Comparison of ENCODE assay signal across 9 cellular contexts in the genomic region with DNA sequence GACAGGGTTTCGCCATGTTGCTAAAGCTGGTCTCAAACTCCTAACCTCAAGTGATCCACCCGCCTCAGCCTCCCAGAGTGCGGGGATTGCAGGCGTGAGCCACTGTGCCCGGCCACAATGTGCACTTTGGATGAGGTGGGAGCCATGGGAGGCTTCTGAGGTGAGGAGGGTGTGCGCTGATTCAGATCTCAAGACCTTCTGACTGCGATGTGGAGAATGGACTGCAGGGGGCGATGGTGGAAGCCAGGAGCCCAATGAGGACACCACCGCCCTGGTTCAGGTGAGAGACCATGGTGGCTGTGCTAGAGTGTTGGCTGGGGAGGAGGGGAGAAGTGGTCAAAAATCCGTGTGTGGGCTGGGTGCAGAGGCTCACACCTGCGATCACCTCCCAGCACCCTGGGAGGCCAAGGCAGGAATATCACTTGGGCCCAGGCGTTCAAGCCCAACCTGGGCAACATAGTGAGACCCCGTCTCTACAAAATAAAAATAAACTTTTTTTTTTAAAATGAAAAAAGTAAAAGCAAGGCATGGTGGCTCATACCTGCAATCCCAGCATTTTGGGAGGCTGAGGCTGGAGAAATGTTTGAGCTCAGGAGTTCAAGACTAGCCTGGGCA. TPM values are rescaled to one million over a fixed set of nuclear protein-coding genes. Genes with fewer than 3 reads are reported as not detected.
DNase-seq lines count a peak whose midpoint lies in the region; ATAC-seq, FAIRE-seq and TF ChIP-seq lines count a peak whose summit lies in the region.
"Had no signal": no experiment of that assay in that cellular context is flagged by ENCODE, and none has a peak within 500 bp of the region (broad histone marks: within the 10 kb centered on the region; RNA-seq: fewer than 3 reads in every experiment).

No MANE protein-coding gene starts in this region.

- no peaks in the 10 kb centered on the region for H3K9me3 ChIP-seq in K562 (replicated peaks; ENCODE audit: control insufficient read depth, insufficient read depth, low read depth, low read length)

- POLR2A ChIA-PET in K562 (lab: Yijun Ruan, JAX): interaction anchor here (1.0 kb wide), 1 partner anchor 130 kb away, joined by 4 read pairs; no protein-coding TSS in a partner anchor

- no peaks in the 10 kb centered on the region for H3K9me1 ChIP-seq in K562 (ENCODE audit: control insufficient read depth, insufficient read depth, low read length)

- H3K27me3 Mint-ChIP-seq in neural crest cell (ENCODE audit: low read depth): peaks cover 10% of the 10 kb centered on the region

- H3K27ac ChIP-seq in K562 (ENCODE audit: extremely low read depth, low read depth, low read length): no peak overlapping the region

- ATAC-seq in K562 (peak; percentile 69), HG03159 (IDR thresholded peaks at IDR 0.05; ENCODE audit: unreplicated experiment) (no peak)

- H3K4me3 Mint-ChIP-seq in neural crest cell: no peak overlapping the region

- peaks cover 20% of the 10 kb centered on the region for H3K4me1 Mint-ChIP-seq in neural crest cell

- BruUV-seq in K562 (replicated peaks; lab: Mats Ljungman, UMichigan): no TSS peak

- H3K27me3 ChIP-seq in K562 (ENCODE audit: control insufficient read depth in 2 of 2, insufficient read depth in 2 of 2, low read length in 2 of 2): no peaks in the 10 kb centered on the region

- FAIRE-seq in K562 (lab: Jason Lieb, UNC) (peak; percentile 23), HTR-8/SVneo (lab: Jason Lieb, UNC) (no peak)

- H3K79me2 ChIP-seq in K562 (ENCODE audit: control insufficient read depth, insufficient read depth, low read length): peaks cover 15% of the 10 kb centered on the region

- WGBS in K562 (ENCODE audit: insufficient coverage, low coverage, missing lambda C conversion rate): 69% methylated on average over 12 of the region's 13 CpGs

- no peak overlapping the region; a peak in 1 of 4 replicates for H3K9ac ChIP-seq in K562 (ENCODE audit: insufficient read depth in 1 of 2, low read depth in 2 of 2, low read length in 2 of 2)

- no peaks in the 10 kb centered on the region for H3K9me3 Mint-ChIP-seq in neural crest cell

- no peak overlapping the region for H3K27ac Mint-ChIP-seq in neural crest cell (ENCODE audit: unreplicated experiment)

- H3K4me1 ChIP-seq in K562 (replicated peaks in 1 of 2; ENCODE audit: control insufficient read depth in 2 of 2, insufficient read depth in 2 of 2, low read length in 2 of 2): peaks cover 25 to 31% of the 10 kb centered on the region in 2 experiments

- intact Hi-C loops in K562 (cut with micrococcal nuclease): loop anchor here (5.0 kb wide), 1 partner anchor 147 kb away; no protein-coding TSS in a partner anchor

- peak; percentile 63 to 82 (median 75) for TF ChIP-seq CTCF in K562 (IDR thresholded peaks at IDR 0.05 in 2 of 3, conservative IDR thresholded peaks at IDR 0.05 in 1 of 3; ENCODE audit: insufficient read depth in 2 of 3, low read depth in 1 of 3, low read length in 3 of 3)
- peak; percentile 55 for TF ChIP-seq CTCF in neural crest cell (conservative IDR thresholded peaks at IDR 0.05)

- peak; percentile 65 for DNase-seq in DMS53 (lab: John Stamatoyannopoulos, UW)
- no peak for DNase-seq in DMS53 treated with DMSO at 0.1 percent for 48 hours (lab: John Stamatoyannopoulos, UW; ENCODE audit: unreplicated experiment)
- DNase-seq in SW480 (ENCODE audit: low spot score): peak; percentile 28
- DNase-seq in K562 (ENCODE audit: extremely low read depth in 1 of 4, low spot score in 3 of 4): peak; percentile 49 to 79 (median 68)
- DNase-seq in neural crest cell (ENCODE audit: low read depth, low spot score): peak; percentile 57
- DNase-seq in middle frontal gyrus (ENCODE audit: extremely low spot score, low spot score): no peak
- no peak for DNase-seq in HTR-8/SVneo (ENCODE audit: insufficient read length, low spot score)

- H3K4me3 ChIP-seq in K562: no peak overlapping the region

- H3K36me3 Mint-ChIP-seq in neural crest cell (ENCODE audit: low read depth): no peaks in the 10 kb centered on the region

- peaks cover 12% of the 10 kb centered on the region; the same call in 1 of the 3 replicates for H3K36me3 ChIP-seq in K562 (ENCODE audit: control insufficient read depth, insufficient read depth, low read length)

- no peak overlapping the region for H2AFZ ChIP-seq in K562 (ENCODE audit: low read depth, low read length)

- CTCF ChIA-PET in K562 (lab: Yijun Ruan, JAX; ENCODE audit: low intra/inter-chr PET ratio): no interaction called here

- in situ Hi-C loops in K562 (cut with MboI): no loop called here

- TF ChIP-seq EP300 in K562 (IDR thresholded peaks at IDR 0.05; ENCODE audit: low read length): no peak

- no peak for TF ChIP-seq POLR2A in K562 (conservative IDR thresholded peaks at IDR 0.05)

- H4K20me1 ChIP-seq in K562 (replicated peaks; ENCODE audit: control insufficient read depth, insufficient read depth, low read length): 0 out of 2 replicates have a peak, but pooled peaks cover 4% of the 10 kb centered on the region

- no peak overlapping the region for H3K4me2 ChIP-seq in K562 (ENCODE audit: insufficient read depth, low read length)

- peak in 1 of 2 experiments; percentile 34; a peak in 2 of 4 replicates for TF ChIP-seq RAD21 in K562 (CRISPR knock-in tag; conservative IDR thresholded peaks at IDR 0.05 in 1 of 2, IDR thresholded peaks at IDR 0.05 in 1 of 2)

RNA-seq across cellular contexts. Expression of gene INAFM1, which starts 5.6 kb away (rescaled TPM):
- total RNA-seq in K562 (2011; cell fraction: chromatin; rRNA removed; ENCODE audit: low replicate concordance): 3.9 and 14.1 TPM in 2 replicates
- total RNA-seq in K562 (2011; cell fraction: nucleolus; rRNA removed): 15.3 and 23.8 TPM in 2 replicates
- 10.9 and 11.0 TPM in 2 replicates for total RNA-seq in K562 (2011; cell fraction: nucleoplasm; rRNA removed)
- total RNA-seq in K562 (2014; rRNA removed) (11.3 and 15.0 TPM in 2 replicates), K562 (2014; rRNA removed; fragmentation: Illumina TruSeq; extraction: Trizol) (0.95 and 1.2 TPM in 2 replicates), K562 (2015; rRNA removed; fragmentation: Illumina TruSeq; extraction: Trizol) (2.1 and 2.3 TPM in 2 replicates), K562 (2021) (26.6 and 30.9 TPM in 2 replicates), neural crest cell (10.2 and 10.6 TPM in 2 replicates)
- polyA plus RNA-seq in K562 (2011; rRNA removed) (3.1 and 7.8 TPM in 2 replicates), K562 (2014; fragmentation: Illumina TruSeq; extraction: Trizol) (4.6 and 8.8 TPM in 2 replicates), K562 (2014; fragmentation: Nextera tagmentation; extraction: Ambion mirVana) (under 1 TPM; 0.71 to 0.87 TPM), K562 (2014; rRNA removed) (21.8 and 27.1 TPM in 2 replicates)
- polyA plus RNA-seq in K562 (2011; cell fraction: cytosol; rRNA removed): 7.5 and 28.4 TPM in 2 replicates
- 10.8 and 17.8 TPM in 2 replicates for polyA plus RNA-seq in K562 (2011; cell fraction: nucleus; rRNA removed)
- 13.9 and 22.8 TPM in 2 replicates for polyA plus RNA-seq in K562 (2012)
- polyA minus RNA-seq in K562 (2011; rRNA and poly(A)+ RNA removed): 0.28 and 0.45 TPM in 2 replicates
- 6.3 and 7.8 TPM in 2 replicates for polyA minus RNA-seq in K562 (2011; cell fraction: cytosol; rRNA and poly(A)+ RNA removed)
- polyA minus RNA-seq in K562 (2011; cell fraction: nucleus; rRNA and poly(A)+ RNA removed): 3.9 and 5.7 TPM in 2 replicates

RNA-seq across cellular contexts. Expression of gene CCDC9, which starts 24.0 kb away (rescaled TPM):
- 54.9 and 69.2 TPM in 2 replicates for total RNA-seq in K562 (2011; cell fraction: chromatin; rRNA removed; ENCODE audit: low replicate concordance)
- 24.3 and 34.5 TPM in 2 replicates for total RNA-seq in K562 (2011; cell fraction: nucleolus; rRNA removed)
- total RNA-seq in K562 (2011; cell fraction: nucleoplasm; rRNA removed): 42.7 and 46.5 TPM in 2 replicates
- total RNA-seq in K562 (2014; rRNA removed) (21.1 and 22.7 TPM in 2 replicates), K562 (2014; rRNA removed; fragmentation: Illumina TruSeq; extraction: Trizol) (5.5 and 6.5 TPM in 2 replicates), K562 (2015; rRNA removed; fragmentation: Illumina TruSeq; extraction: Trizol) (8.4 and 9.6 TPM in 2 replicates), K562 (2021) (29.3 and 38.6 TPM in 2 replicates), neural crest cell (24.6 and 26.1 TPM in 2 replicates)
- polyA plus RNA-seq in K562 (2011; rRNA removed) (4.8 and 5.3 TPM in 2 replicates), K562 (2014; fragmentation: Illumina TruSeq; extraction: Trizol) (19.5 and 21.6 TPM in 2 replicates), K562 (2014; fragmentation: Nextera tagmentation; extraction: Ambion mirVana) (under 1 TPM; 0.23 to 0.57 TPM), K562 (2014; rRNA removed) (27.9 and 31.8 TPM in 2 replicates)
- 4.1 and 6.6 TPM in 2 replicates for polyA plus RNA-seq in K562 (2011; cell fraction: cytosol; rRNA removed)
- polyA plus RNA-seq in K562 (2011; cell fraction: nucleus; rRNA removed): 12.1 and 15.2 TPM in 2 replicates
- polyA plus RNA-seq in K562 (2012): 28.4 and 28.6 TPM in 2 replicates
- polyA minus RNA-seq in K562 (2011; rRNA and poly(A)+ RNA removed): 4.5 and 7.2 TPM in 2 replicates
- polyA minus RNA-seq in K562 (2011; cell fraction: cytosol; rRNA and poly(A)+ RNA removed): 3.7 and 6.4 TPM in 2 replicates
- polyA minus RNA-seq in K562 (2011; cell fraction: nucleus; rRNA and poly(A)+ RNA removed): 4.8 and 7.9 TPM in 2 replicates

RNA-seq across cellular contexts. Expression of gene C5AR1, which starts 29.4 kb away (rescaled TPM):
- 3.1 and 4.0 TPM in 2 replicates for total RNA-seq in K562 (2011; cell fraction: chromatin; rRNA removed; ENCODE audit: low replicate concordance)
- 1.4 and 1.7 TPM in 2 replicates for total RNA-seq in K562 (2011; cell fraction: nucleolus; rRNA removed)
- 1.1 and 2.1 TPM in 2 replicates for total RNA-seq in K562 (2011; cell fraction: nucleoplasm; rRNA removed)
- not detected in 2 replicates for total RNA-seq in K562 (2014; rRNA removed)
- not detected in 2 replicates for total RNA-seq in K562 (2014; rRNA removed; fragmentation: Illumina TruSeq; extraction: Trizol)
- 0.08 and 0.40 TPM in 2 replicates for total RNA-seq in K562 (2015; rRNA removed; fragmentation: Illumina TruSeq; extraction: Trizol)
- 0.51 and 1.6 TPM in 2 replicates for total RNA-seq in K562 (2021)
- polyA plus RNA-seq in K562 (2011; rRNA removed): 0.11 and 0.46 TPM in 2 replicates
- polyA plus RNA-seq in K562 (2011; cell fraction: cytosol; rRNA removed): 0.10 and 0.12 TPM in 2 replicates
- 1.8 and 3.6 TPM in 2 replicates for polyA plus RNA-seq in K562 (2011; cell fraction: nucleus; rRNA removed)
- 0.12 and 1.2 TPM in 2 replicates for polyA plus RNA-seq in K562 (2012)
- polyA plus RNA-seq in K562 (2014; fragmentation: Illumina TruSeq; extraction: Trizol): 0.06 and 0.17 TPM in 2 replicates
- under 1 TPM; 0.17 TPM for polyA plus RNA-seq in K562 (2014; fragmentation: Nextera tagmentation; extraction: Ambion mirVana)
- polyA plus RNA-seq in K562 (2014; rRNA removed): 0.09 TPM in 1 of 2 replicates, not detected in the other
- not detected in 2 replicates for polyA minus RNA-seq in K562 (2011; rRNA and poly(A)+ RNA removed)
- polyA minus RNA-seq in K562 (2011; cell fraction: cytosol; rRNA and poly(A)+ RNA removed): 3.0 TPM in 1 of 2 replicates, not detected in the other
- 0.67 TPM in 1 of 2 replicates, not detected in the other for polyA minus RNA-seq in K562 (2011; cell fraction: nucleus; rRNA and poly(A)+ RNA removed)
- 0.44 TPM in 1 of 2 replicates, not detected in the other for total RNA-seq in neural crest cell

RNA-seq across cellular contexts. Expression of gene BBC3, which starts 49.3 kb away (rescaled TPM):
- 13.0 and 34.2 TPM in 2 replicates for total RNA-seq in K562 (2011; cell fraction: chromatin; rRNA removed; ENCODE audit: low replicate concordance)
- 21.8 and 26.8 TPM in 2 replicates for total RNA-seq in K562 (2011; cell fraction: nucleolus; rRNA removed)
- total RNA-seq in K562 (2011; cell fraction: nucleoplasm; rRNA removed): 20.2 and 20.6 TPM in 2 replicates
- total RNA-seq in K562 (2014; rRNA removed) (25.2 and 26.9 TPM in 2 replicates), K562 (2014; rRNA removed; fragmentation: Illumina TruSeq; extraction: Trizol) (3.5 and 4.1 TPM in 2 replicates), K562 (2015; rRNA removed; fragmentation: Illumina TruSeq; extraction: Trizol) (5.3 and 5.4 TPM in 2 replicates), K562 (2021) (20.3 and 30.7 TPM in 2 replicates), neural crest cell (6.1 and 6.3 TPM in 2 replicates)
- polyA plus RNA-seq in K562 (2011; rRNA removed) (4.8 and 4.9 TPM in 2 replicates), K562 (2014; fragmentation: Illumina TruSeq; extraction: Trizol) (2.0 and 11.7 TPM in 2 replicates), K562 (2014; fragmentation: Nextera tagmentation; extraction: Ambion mirVana) (under 1 TPM; 0.15 to 0.32 TPM), K562 (2014; rRNA removed) (21.6 and 22.5 TPM in 2 replicates)
- 5.7 and 20.0 TPM in 2 replicates for polyA plus RNA-seq in K562 (2011; cell fraction: cytosol; rRNA removed)
- polyA plus RNA-seq in K562 (2011; cell fraction: nucleus; rRNA removed): 8.9 and 16.4 TPM in 2 replicates
- 8.9 and 29.3 TPM in 2 replicates for polyA plus RNA-seq in K562 (2012)
- 1.6 and 2.1 TPM in 2 replicates for polyA minus RNA-seq in K562 (2011; rRNA and poly(A)+ RNA removed)
- polyA minus RNA-seq in K562 (2011; cell fraction: cytosol; rRNA and poly(A)+ RNA removed): 6.3 and 11.0 TPM in 2 replicates
- polyA minus RNA-seq in K562 (2011; cell fraction: nucleus; rRNA and poly(A)+ RNA removed): 4.8 and 6.2 TPM in 2 replicates

RNA-seq across cellular contexts. Expression of gene C5AR2, which starts 51.7 kb away (rescaled TPM):
- 0.77 and 1.6 TPM in 2 replicates for total RNA-seq in K562 (2011; cell fraction: chromatin; rRNA removed; ENCODE audit: low replicate concordance)
- 1.2 and 1.4 TPM in 2 replicates for total RNA-seq in K562 (2011; cell fraction: nucleolus; rRNA removed)
- 0.66 and 0.92 TPM in 2 replicates for total RNA-seq in K562 (2011; cell fraction: nucleoplasm; rRNA removed)
- total RNA-seq in K562 (2014; rRNA removed) (0.78 and 1.1 TPM in 2 replicates), K562 (2014; rRNA removed; fragmentation: Illumina TruSeq; extraction: Trizol) (0.07 and 0.13 TPM in 2 replicates), K562 (2015; rRNA removed; fragmentation: Illumina TruSeq; extraction: Trizol) (0.04 and 0.15 TPM in 2 replicates), K562 (2021) (0.51 and 0.63 TPM in 2 replicates), neural crest cell (not detected in 2 replicates)
- polyA plus RNA-seq in K562 (2011; rRNA removed) (0.15 and 0.21 TPM in 2 replicates), K562 (2014; fragmentation: Illumina TruSeq; extraction: Trizol) (0.10 and 0.28 TPM in 2 replicates), K562 (2014; fragmentation: Nextera tagmentation; extraction: Ambion mirVana) (under 1 TPM; 0.01 to 0.13 TPM), K562 (2014; rRNA removed) (0.24 and 0.43 TPM in 2 replicates)
- 0.12 and 0.69 TPM in 2 replicates for polyA plus RNA-seq in K562 (2011; cell fraction: cytosol; rRNA removed)
- 0.74 and 1.5 TPM in 2 replicates for polyA plus RNA-seq in K562 (2011; cell fraction: nucleus; rRNA removed)
- polyA plus RNA-seq in K562 (2012): 0.22 TPM in 2 replicates
- polyA minus RNA-seq in K562 (2011; rRNA and poly(A)+ RNA removed): 0.06 and 0.53 TPM in 2 replicates
- 0.19 TPM in 1 of 2 replicates, not detected in the other for polyA minus RNA-seq in K562 (2011; cell fraction: cytosol; rRNA and poly(A)+ RNA removed)
- 0.33 and 0.40 TPM in 2 replicates for polyA minus RNA-seq in K562 (2011; cell fraction: nucleus; rRNA and poly(A)+ RNA removed)
- total RNA-seq: activated CD8-positive, alpha-beta memory T cell treated with anti-CD3 and anti-CD28 coated beads for 36 hours had no signal

Comparison
In these comparisons a context has a peak if more than half of its experiments do, and no peak if none do; other contexts are left out.
1. DNase-seq: peak in DMS53 (single experiment), SW480 (single experiment), K562 (4 of 4) and neural crest cell (single experiment); none in DMS53 treated with DMSO at 0.1 percent for 48 hours (single experiment), middle frontal gyrus (single experiment) and HTR-8/SVneo (single experiment).